In the genomic region with DNA sequence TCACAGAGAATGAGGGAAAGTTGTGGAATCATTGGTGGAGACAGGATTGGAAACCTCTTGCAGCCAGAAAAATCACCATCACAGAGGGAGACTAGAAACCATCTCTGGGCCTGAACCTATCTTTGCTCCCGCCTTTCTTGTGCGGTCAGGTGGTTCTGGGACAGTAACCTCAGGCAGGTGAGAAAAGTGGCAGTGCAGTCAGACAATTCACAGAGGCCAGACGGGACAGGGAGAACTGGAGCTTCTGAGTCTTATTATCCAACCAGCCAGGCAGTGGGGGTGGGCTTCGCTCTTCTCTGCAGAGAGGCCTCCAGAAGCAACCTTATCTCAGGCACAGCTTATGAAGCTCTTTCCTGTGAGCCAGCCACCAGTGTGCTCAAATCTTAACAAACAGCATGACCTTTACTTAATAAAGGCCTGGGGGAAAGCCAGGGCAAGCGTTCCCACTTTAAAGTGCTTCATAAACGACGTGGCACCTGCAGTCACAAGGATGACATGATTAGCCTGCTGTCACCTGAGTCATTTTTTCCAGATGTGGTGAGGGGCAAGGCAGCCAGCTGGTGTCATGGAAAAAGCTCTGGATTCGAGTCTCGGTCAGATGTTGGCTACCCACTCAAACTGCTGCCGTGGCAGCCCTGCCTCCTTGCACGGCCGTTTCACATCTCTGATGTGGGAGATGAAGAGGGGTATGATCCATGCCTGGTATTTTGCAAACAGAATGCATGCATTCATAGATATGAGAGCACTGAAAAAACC, we compare ENCODE assay signal across 8 cellular contexts.
DNase-seq lines count a peak whose midpoint lies in the region; ATAC-seq, FAIRE-seq and TF ChIP-seq lines count a peak whose summit lies in the region.

No MANE protein-coding gene starts in this region.

- no peak overlapping the region for H2AFZ ChIP-seq in astrocyte (ENCODE audit: low read depth, low read length)

- H3K36me3 Mint-ChIP-seq in T-helper 1 cell treated with Interleukin-12 subunit alpha and Interleukin-12 subunit beta and Interleukin-4 antibody, amounts not matched to agents 30 μg/mL and 1 μg/mL, for 36 hours (ENCODE audit: low read depth) = no peaks in the 10 kb centered on the region
- no peaks in the 10 kb centered on the region for H3K36me3 Mint-ChIP-seq in astrocyte (ENCODE audit: low read depth, unreplicated experiment)

- H3K9me3 ChIP-seq in astrocyte (ENCODE audit: insufficient read depth, low read depth, low read length) = no peaks in the 10 kb centered on the region

- no peaks in the 10 kb centered on the region for H3K9me3 Mint-ChIP-seq in T-helper 1 cell treated with Interleukin-12 subunit alpha and Interleukin-12 subunit beta and Interleukin-4 antibody, amounts not matched to agents 30 μg/mL and 1 μg/mL, for 36 hours
- H3K9me3 Mint-ChIP-seq in astrocyte (ENCODE audit: unreplicated experiment) = no peaks in the 10 kb centered on the region

- peaks cover 5% of the 10 kb centered on the region for H3K27me3 Mint-ChIP-seq in T-helper 1 cell treated with Interleukin-12 subunit alpha and Interleukin-12 subunit beta and Interleukin-4 antibody, amounts not matched to agents 30 μg/mL and 1 μg/mL, for 36 hours (ENCODE audit: low read depth)
- H3K27me3 Mint-ChIP-seq in astrocyte (ENCODE audit: low read depth, unreplicated experiment) = peaks cover 2% of the 10 kb centered on the region

- H3K36me3 ChIP-seq in astrocyte (ENCODE audit: insufficient read depth, low read length) = no peaks in the 10 kb centered on the region
- no peaks in the 10 kb centered on the region for H3K36me3 ChIP-seq in H7 (replicated peaks; ENCODE audit: control insufficient read depth, insufficient read depth, low read length)

- no peak for ATAC-seq in HG03175 (IDR thresholded peaks at IDR 0.05; ENCODE audit: unreplicated experiment)

- no peak for TF ChIP-seq CTCF in astrocyte (IDR thresholded peaks at IDR 0.05; ENCODE audit: insufficient read depth, low read depth, low read length)

- peaks cover 59% of the 10 kb centered on the region for H3K4me1 Mint-ChIP-seq in T-helper 1 cell treated with Interleukin-12 subunit alpha and Interleukin-12 subunit beta and Interleukin-4 antibody, amounts not matched to agents 30 μg/mL and 1 μg/mL, for 36 hours (ENCODE audit: low read depth)
- H3K4me1 Mint-ChIP-seq in astrocyte (ENCODE audit: low read depth, unreplicated experiment) = peaks cover 21% of the 10 kb centered on the region

- H3K79me2 ChIP-seq in astrocyte (ENCODE audit: insufficient read depth, low read length) = no peaks in the 10 kb centered on the region

- FAIRE-seq in GM18507 (lab: Jason Lieb, UNC) (peak; percentile 21), astrocyte (lab: Jason Lieb, UNC) (no peak)

- no peak overlapping the region for H3K9ac ChIP-seq in astrocyte (ENCODE audit: low read length)

- DNase-seq in GM18507 (ENCODE audit: extremely low spot score, insufficient read length, low read depth) = no peak
- DNase-seq in astrocyte (ENCODE audit: low read depth) = no peak
- peak; percentile 87 for DNase-seq in stimulated activated CD4-positive, alpha-beta T cell treated with anti-CD3 and anti-CD28 coated beads, Interleukin-1b, Interleukin-23, amount 100 ng/mL, for 48 hours
- DNase-seq in H7 = no peak
- DNase-seq in Ammon's horn (ENCODE audit: low spot score) = no peak
- no peak for DNase-seq in NCI-H2171 treated with DMSO at 0.1 percent for 48 hours (lab: John Stamatoyannopoulos, UW)

- peaks cover 20% of the 10 kb centered on the region for H3K4me1 ChIP-seq in astrocyte (ENCODE audit: insufficient read depth, low read length)

- no peaks in the 10 kb centered on the region for H4K20me1 ChIP-seq in astrocyte (ENCODE audit: insufficient read depth, low read length)

- H3K4me3 Mint-ChIP-seq in T-helper 1 cell treated with Interleukin-12 subunit alpha and Interleukin-12 subunit beta and Interleukin-4 antibody, amounts not matched to agents 30 μg/mL and 1 μg/mL, for 36 hours = peak overlapping the region; percentile 33
- no peak overlapping the region for H3K4me3 Mint-ChIP-seq in astrocyte (ENCODE audit: unreplicated experiment)

- H3K27me3 ChIP-seq in astrocyte (ENCODE audit: insufficient read depth, low read length) = no peaks in the 10 kb centered on the region
- no peaks in the 10 kb centered on the region for H3K27me3 ChIP-seq in H7 (ENCODE audit: control insufficient read depth, insufficient read depth, low read length)

- H3K27ac Mint-ChIP-seq in T-helper 1 cell treated with Interleukin-12 subunit alpha and Interleukin-12 subunit beta and Interleukin-4 antibody, amounts not matched to agents 30 μg/mL and 1 μg/mL, for 36 hours = peak overlapping the region; percentile 54
- no peak overlapping the region for H3K27ac Mint-ChIP-seq in astrocyte (ENCODE audit: unreplicated experiment)

- H3K4me3 ChIP-seq in astrocyte (ENCODE audit: insufficient read depth, low read depth, low read length) (no peak overlapping the region), H7 (ENCODE audit: insufficient read depth, low read depth, low read length) (no peak overlapping the region)

- H3K4me2 ChIP-seq in astrocyte (ENCODE audit: low read length) = peak overlapping the region; percentile 45

- no peak overlapping the region for H3K27ac ChIP-seq in astrocyte (ENCODE audit: low read depth, low read length)
